Comparison of ENCODE assay signal across 8 cellular contexts in the genomic region with DNA sequence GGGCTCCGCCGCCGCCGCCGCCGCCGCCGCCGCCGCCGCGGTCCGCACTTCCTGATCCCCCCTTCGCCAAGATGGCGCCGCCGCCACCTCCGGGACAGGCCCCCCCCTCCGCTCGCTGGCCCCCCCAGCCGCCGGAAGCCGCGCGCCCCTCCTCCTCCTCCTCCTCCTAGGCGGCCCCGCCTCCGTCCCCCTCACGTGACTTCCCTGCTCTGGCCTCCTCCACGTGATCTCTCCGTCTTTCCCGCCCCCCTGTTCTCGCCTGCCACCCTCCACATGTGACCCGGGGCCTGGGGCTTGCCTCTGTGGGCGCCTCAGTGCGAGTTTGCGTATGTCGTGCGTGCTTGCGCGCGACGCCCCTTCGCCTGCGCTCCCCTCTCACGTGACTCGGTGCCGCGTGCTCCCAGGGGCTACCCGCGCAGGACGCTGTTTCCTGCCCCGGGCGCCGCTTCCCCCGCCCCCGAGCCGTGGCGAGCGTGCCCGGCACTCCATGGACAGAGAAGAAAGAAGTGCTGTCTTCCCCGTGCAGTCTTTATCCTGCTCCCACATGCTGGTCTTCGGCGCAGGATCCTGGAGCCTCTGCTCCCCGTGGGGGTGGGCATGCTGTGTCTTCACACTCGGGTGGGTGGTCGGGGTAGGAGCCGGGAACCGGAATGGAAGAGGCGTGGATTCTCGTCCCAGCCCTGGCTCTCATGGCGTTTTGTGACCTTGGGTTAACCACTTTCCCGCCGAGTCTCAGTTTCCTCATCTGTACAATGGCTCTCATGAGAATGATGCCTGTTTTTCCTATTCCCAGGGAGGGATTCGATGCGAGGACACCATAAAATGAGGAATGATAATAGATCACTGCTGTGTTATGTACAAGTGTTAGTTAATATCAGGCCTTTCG. TPM values are rescaled to one million over a fixed set of nuclear protein-coding genes. Genes with fewer than 3 reads are reported as not detected.
DNase-seq lines count a peak whose midpoint lies in the region; ATAC-seq, FAIRE-seq and TF ChIP-seq lines count a peak whose summit lies in the region.

A gene (minus strand): TSS at position 53 of the 886 bp plus-strand sequence. CDS start 109 bp downstream, outside the sequence.

- H3K36me3 Mint-ChIP-seq in T-cell (peaks cover 23% of the 10 kb centered on the region), type B pancreatic cell (peaks cover 12% of the 10 kb centered on the region)

- H3K4me1 Mint-ChIP-seq in T-cell = peaks cover 34 to 41% (median 36%) of the 10 kb centered on the region in 3 donors
- H3K4me1 Mint-ChIP-seq in type B pancreatic cell (ENCODE audit: unreplicated experiment) = peaks cover 31% of the 10 kb centered on the region

- FAIRE-seq in GM12891 (lab: Jason Lieb, UNC) = peak; percentile 98

- peak within 1 kb of the TSS; percentile 79 for H3K27ac ChIP-seq in adipose tissue (ENCODE audit: low read depth, low read length)

- no peaks in the 10 kb centered on the region for H3K27me3 Mint-ChIP-seq in T-cell
- no peaks in the 10 kb centered on the region for H3K27me3 Mint-ChIP-seq in type B pancreatic cell

- DNase-seq in GM12891 (ENCODE audit: insufficient read length, low spot score) (peak; percentile 96), NCI-H1436 treated with DMSO at 0.1 percent for 48 hours (lab: John Stamatoyannopoulos, UW) (peak; percentile 78), T-cell (peak; percentile 98 to 100 (median 99)), cardiac septum (ENCODE audit: low spot score) (peak; percentile 99), pons (ENCODE audit: low spot score) (peak; percentile 98), type B pancreatic cell (ENCODE audit: extremely low spot score, unreplicated experiment) (peak; percentile 99)

- peak within 1 kb of the TSS; percentile 89 to 92 (median 90) for H3K4me3 Mint-ChIP-seq in T-cell
- H3K4me3 Mint-ChIP-seq in type B pancreatic cell = peak within 1 kb of the TSS; percentile 96

- TF ChIP-seq CTCF in type B pancreatic cell (conservative IDR thresholded peaks at IDR 0.05) = no peak

- intact Hi-C loops in cardiac septum (cut with DNase I) = loop anchor here (1.0 to 5.0 kb wide), 7 partner anchors 48 to 442 kb away; a partner anchor contains a TSS

- ATAC-seq in HG02840 (IDR thresholded peaks at IDR 0.05; ENCODE audit: low FRiP score, unreplicated experiment) = peak; percentile 88
- ATAC-seq in T-cell (replicated peaks in 1 of 4) = peak; percentile 91 to 93 (median 92)

- POLR2A ChIA-PET in T-cell (lab: Charles Lee) = no interaction called here

- H3K9me3 Mint-ChIP-seq in T-cell (no peaks in the 10 kb centered on the region), type B pancreatic cell (no peaks in the 10 kb centered on the region)

- CTCF ChIA-PET in T-cell (lab: Charles Lee) = interaction anchor here (0.6 to 1.8 kb wide), 22 partner anchors 10 to 526 kb away, joined by 3 to 20 read pairs (median 4); a partner anchor contains a TSS

- peak; percentile 56; the same call in 1 of the 2 replicates for TF ChIP-seq POLR2A in GM12891 (IDR thresholded peaks at IDR 0.05; ENCODE audit: low read depth, low read length)

- 0% methylated on average over 44 to 70 of the region's 77 CpGs for WGBS in adipose tissue, 3 donors

- H3K27ac Mint-ChIP-seq in T-cell (peak within 1 kb of the TSS; percentile 91 to 92), type B pancreatic cell (peak within 1 kb of the TSS; percentile 96)

TF ChIP-seq in GM12891, 5 proteins besides CTCF, POLR2A, EP300 and RAD21:
- TF ChIP-seq POLR2AphosphoS5 (IDR thresholded peaks at IDR 0.05; ENCODE audit: low read depth, low read length) (no peak; the same call in 1 of the 2 replicates), PAX5 (IDR thresholded peaks at IDR 0.05; ENCODE audit: insufficient read depth, low read length, severe bottlenecking) (no peak), TAF1 (IDR thresholded peaks at IDR 0.05; ENCODE audit: low read depth, low read length) (no peak), POU2F2 (IDR thresholded peaks at IDR 0.05; ENCODE audit: low read depth, low read length) (no peak), SPI1 (IDR thresholded peaks at IDR 0.05; ENCODE audit: low read depth, low read length) (no peak)

RNA-seq across cellular contexts. Expression of the gene that starts here (rescaled TPM):
- polyA plus RNA-seq in GM12891 (2012; ENCODE audit: low read depth, missing spikeins) = 49.0 TPM
- total RNA-seq in T-cell = 100 to 1,000 TPM in 2 of 5 donors, 10 to 100 TPM in 3; 64.0 to 111 (median 90.0) TPM
- 10 to 100 TPM; 27.5 to 37.7 (median 32.1) TPM for polyA plus RNA-seq in adipose tissue
- total RNA-seq in cardiac septum = 65.5 TPM
- total RNA-seq in type B pancreatic cell (ENCODE audit: low replicate concordance) = 69.1 and 73.9 TPM in 2 replicates

Comparison
In these comparisons a context has a peak if more than half of its experiments do, and no peak if none do; other contexts are left out.
1. Peak in every context shown above with its lines: DNase-seq, ATAC-seq and H3K27ac ChIP-seq.